In genomic region chr11:15770798-15771414, GRCh38 we compare ENCODE assay signal across 9 cellular contexts.
A peak's percentile ranks its signal among the peaks of the same experiment; 100 is the strongest.
DNase-seq lines count a peak whose midpoint lies in the region; TF ChIP-seq lines count a peak whose summit lies in the region.
"Had no signal": no experiment of that assay in that cellular context is flagged by ENCODE, and none has a peak within 500 bp of the region (broad histone marks: within the 10 kb centered on the region; RNA-seq: fewer than 3 reads in every experiment).

No MANE protein-coding gene starts in this region.

- peaks cover 21% of the 10 kb centered on the region for H3K27me3 ChIP-seq in adipocyte (replicated peaks; ENCODE audit: control insufficient read depth, insufficient read depth, low read length)
- H3K27me3 ChIP-seq in tibial artery: no peaks in the 10 kb centered on the region

- H3K36me3 Mint-ChIP-seq in activated naive CD4-positive, alpha-beta T cell treated with anti-CD3 and anti-CD28 coated beads for 36 hours (ENCODE audit: low read depth): no peaks in the 10 kb centered on the region

- H3K36me3 ChIP-seq in adipocyte (ENCODE audit: control insufficient read depth, insufficient read depth, low read length, severe bottlenecking) (no peaks in the 10 kb centered on the region), tibial artery (no peaks in the 10 kb centered on the region)

- intact Hi-C loops in activated naive CD4-positive, alpha-beta T cell treated with anti-CD3 and anti-CD28 coated beads for 36 hours (cut with micrococcal nuclease): loop anchor here (2.0 kb wide), 1 partner anchor 842 kb away; no protein-coding TSS in a partner anchor
- intact Hi-C loops in tibial artery (cut with DNase I; ENCODE audit: low total_unique reads): no loop called here

- H3K4me1 ChIP-seq in adipocyte (ENCODE audit: control insufficient read depth, insufficient read depth, low read length): no peaks in the 10 kb centered on the region
- peaks cover 0 to 13% (median 8%) of the 10 kb centered on the region in 4 donors for H3K4me1 ChIP-seq in tibial artery

- peak; percentile 21 to 46 for TF ChIP-seq CTCF in tibial artery (IDR thresholded peaks at IDR 0.05)

- no peak overlapping the region for H3K27ac ChIP-seq in tibial artery

- H3K9me3 Mint-ChIP-seq in activated naive CD4-positive, alpha-beta T cell treated with anti-CD3 and anti-CD28 coated beads for 36 hours: no peaks in the 10 kb centered on the region

- CTCF ChIA-PET in activated naive CD4-positive, alpha-beta T cell treated with anti-CD3 and anti-CD28 coated beads for 36 hours (lab: Charles Lee): interaction anchor here (0.7 kb wide), 2 partner anchors 132 to 155 kb away, joined by 3 read pairs; no protein-coding TSS in a partner anchor

- no peak overlapping the region for H3K4me3 Mint-ChIP-seq in activated naive CD4-positive, alpha-beta T cell treated with anti-CD3 and anti-CD28 coated beads for 36 hours
- H3K4me3 Mint-ChIP-seq: brain had no signal

- TF ChIP-seq RAD21 in Ishikawa (IDR thresholded peaks at IDR 0.05; ENCODE audit: low read depth): peak; percentile 62

- H3K9me3 ChIP-seq in adipocyte (ENCODE audit: control insufficient read depth, low read length) (peaks cover 11% of the 10 kb centered on the region), tibial artery (no peaks in the 10 kb centered on the region)

- no peak overlapping the region for H3K9ac ChIP-seq in adipocyte (ENCODE audit: low read length)

- no peaks in the 10 kb centered on the region for H3K4me1 Mint-ChIP-seq in activated naive CD4-positive, alpha-beta T cell treated with anti-CD3 and anti-CD28 coated beads for 36 hours (ENCODE audit: low read depth)

- no peak for TF ChIP-seq EP300 in Ishikawa (IDR thresholded peaks at IDR 0.05; ENCODE audit: borderline replicate concordance)

- H3K4me3 ChIP-seq in adipocyte (ENCODE audit: low read length) (no peak overlapping the region), tibial artery (no peak overlapping the region)

- peak; percentile 39 for DNase-seq in activated naive CD4-positive, alpha-beta T cell treated with anti-CD3 and anti-CD28 coated beads for 36 hours
- DNase-seq in activated naive CD4-positive, alpha-beta T cell treated with Interleukin-2 at 50 U/mL for 16 hours: no peak
- DNase-seq in adipocyte (ENCODE audit: low read depth) (peak; percentile 71), islet precursor cell (peak; percentile 69), tibial artery (peak in 1 of 2 donors; percentile 31), putamen (ENCODE audit: low spot score) (no peak), NCI-H187 treated with DMSO at 0.1 percent for 48 hours (lab: John Stamatoyannopoulos, UW) (no peak)

- no peaks in the 10 kb centered on the region for H3K27me3 Mint-ChIP-seq in activated naive CD4-positive, alpha-beta T cell treated with anti-CD3 and anti-CD28 coated beads for 36 hours (ENCODE audit: low read depth)

- H3K27ac Mint-ChIP-seq in activated naive CD4-positive, alpha-beta T cell treated with anti-CD3 and anti-CD28 coated beads for 36 hours: no peak overlapping the region
- H3K27ac Mint-ChIP-seq: brain had no signal

TF ChIP-seq in Ishikawa, 13 proteins besides CTCF, POLR2A, EP300 and RAD21:
- TF ChIP-seq, protein P1, sequence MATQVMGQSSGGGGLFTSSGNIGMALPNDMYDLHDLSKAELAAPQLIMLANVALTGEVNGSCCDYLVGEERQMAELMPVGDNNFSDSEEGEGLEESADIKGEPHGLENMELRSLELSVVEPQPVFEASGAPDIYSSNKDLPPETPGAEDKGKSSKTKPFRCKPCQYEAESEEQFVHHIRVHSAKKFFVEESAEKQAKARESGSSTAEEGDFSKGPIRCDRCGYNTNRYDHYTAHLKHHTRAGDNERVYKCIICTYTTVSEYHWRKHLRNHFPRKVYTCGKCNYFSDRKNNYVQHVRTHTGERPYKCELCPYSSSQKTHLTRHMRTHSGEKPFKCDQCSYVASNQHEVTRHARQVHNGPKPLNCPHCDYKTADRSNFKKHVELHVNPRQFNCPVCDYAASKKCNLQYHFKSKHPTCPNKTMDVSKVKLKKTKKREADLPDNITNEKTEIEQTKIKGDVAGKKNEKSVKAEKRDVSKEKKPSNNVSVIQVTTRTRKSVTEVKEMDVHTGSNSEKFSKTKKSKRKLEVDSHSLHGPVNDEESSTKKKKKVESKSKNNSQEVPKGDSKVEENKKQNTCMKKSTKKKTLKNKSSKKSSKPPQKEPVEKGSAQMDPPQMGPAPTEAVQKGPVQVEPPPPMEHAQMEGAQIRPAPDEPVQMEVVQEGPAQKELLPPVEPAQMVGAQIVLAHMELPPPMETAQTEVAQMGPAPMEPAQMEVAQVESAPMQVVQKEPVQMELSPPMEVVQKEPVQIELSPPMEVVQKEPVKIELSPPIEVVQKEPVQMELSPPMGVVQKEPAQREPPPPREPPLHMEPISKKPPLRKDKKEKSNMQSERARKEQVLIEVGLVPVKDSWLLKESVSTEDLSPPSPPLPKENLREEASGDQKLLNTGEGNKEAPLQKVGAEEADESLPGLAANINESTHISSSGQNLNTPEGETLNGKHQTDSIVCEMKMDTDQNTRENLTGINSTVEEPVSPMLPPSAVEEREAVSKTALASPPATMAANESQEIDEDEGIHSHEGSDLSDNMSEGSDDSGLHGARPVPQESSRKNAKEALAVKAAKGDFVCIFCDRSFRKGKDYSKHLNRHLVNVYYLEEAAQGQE (IDR thresholded peaks at IDR 0.05; ENCODE audit: low read depth): no peak
TF ChIP-seq in Ishikawa: peak in this region for 0.

Comparison
In these comparisons a context has a peak if more than half of its experiments do, and no peak if none do; other contexts are left out.
1. DNase-seq: peak in activated naive CD4-positive, alpha-beta T cell treated with anti-CD3 and anti-CD28 coated beads for 36 hours (single experiment), adipocyte (single experiment) and islet precursor cell (single experiment); none in activated naive CD4-positive, alpha-beta T cell treated with Interleukin-2 at 50 U/mL for 16 hours (single experiment), putamen (single experiment) and NCI-H187 treated with DMSO at 0.1 percent for 48 hours (single experiment).